In genomic region chr16:13645525-13645924, GRCh38 we compare ENCODE assay signal across 27 cellular contexts.
"Had no signal": no experiment of that assay in that cellular context is flagged by ENCODE, and none has a peak within 500 bp of the region (broad histone marks: within the 10 kb centered on the region; RNA-seq: fewer than 3 reads in every experiment).

No MANE protein-coding gene starts in this region.

- DNase-seq: activated B cell treated with CpG ODN at 0.5 μM for 24 hours; activated CD4-positive, alpha-beta T cell treated with anti-CD3 and anti-CD28 coated beads for 48 hours; activated CD4-positive, alpha-beta T cell treated with anti-CD3 and anti-CD28 coated beads, Interleukin-2, amount 50 U/mL, for 1 hour; activated CD4-positive, alpha-beta T cell treated with anti-CD3 and anti-CD28 coated beads, Interleukin-2, amount 50 U/mL, for 48 hours; activated CD8-positive, alpha-beta memory T cell treated with anti-CD3 and anti-CD28 coated beads for 24 hours; activated CD8-positive, alpha-beta T cell treated with anti-CD3 and anti-CD28 coated beads for 36 hours; activated effector memory CD4-positive, alpha-beta T cell treated with anti-CD3 and anti-CD28 coated beads, Interleukin-2, amount 50 U/mL, for 16 hours; activated naive CD4-positive, alpha-beta T cell treated with anti-CD3 and anti-CD28 coated beads for 36 hours; activated naive CD8-positive, alpha-beta T cell treated with anti-CD3 and anti-CD28 coated beads for 36 hours; activated naive CD8-positive, alpha-beta T cell treated with anti-CD3 and anti-CD28 coated beads, Interleukin-2, amount 50 U/mL, for 24 hours; activated T-cell treated with anti-CD3 and anti-CD28 coated beads, Interleukin-2, amount 50 U/mL, for 48 hours; adrenal gland; amygdala; aorta; central memory CD4-positive, alpha-beta T cell; cerebellar nuclear complex; colonic mucosa; effector CD8-positive, alpha-beta T cell; esophagus squamous epithelium; foreskin melanocyte; head of caudate nucleus; T-helper 1 cell; T-helper 17 cell; T1000; WERI-Rb-1 had no signal

- ATAC-seq: activated CD4-positive, CD25-positive, alpha-beta regulatory T cell treated with anti-CD3 and anti-CD28 coated beads, Interleukin-2, amount 50 U/mL, for 24 hours; activated CD8-positive, alpha-beta T cell treated with anti-CD3 and anti-CD28 coated beads for 36 hours; activated naive CD8-positive, alpha-beta T cell treated with anti-CD3 and anti-CD28 coated beads, Interleukin-2, amount 50 U/mL, for 24 hours; gastroesophageal sphincter; T-helper 17 cell had no signal
